In genomic region chr9:34510506-34511159, GRCh38 we compare ENCODE assay signal across 25 cellular contexts. TPM values are rescaled to one million over a fixed set of nuclear protein-coding genes. Genes with fewer than 3 reads are reported as not detected.
DNase-seq lines count a peak whose midpoint lies in the region; ATAC-seq and TF ChIP-seq lines count a peak whose summit lies in the region.
"Had no signal": no experiment of that assay in that cellular context is flagged by ENCODE, and none has a peak within 500 bp of the region (broad histone marks: within the 10 kb centered on the region; RNA-seq: fewer than 3 reads in every experiment).

No MANE protein-coding gene starts in this region.

- H3K27ac Mint-ChIP-seq in neural crest cell (ENCODE audit: unreplicated experiment) (peak overlapping the region; percentile 73), MCF 10A (ENCODE audit: low read depth, unreplicated experiment) (no peak overlapping the region)
- H3K27ac Mint-ChIP-seq: activated CD4-positive, alpha-beta T cell treated with anti-CD3 and anti-CD28 coated beads, Interleukin-2, amount 10 ng/mL, durations not matched to agents 24 days and 14 days; HFFc6; stimulated activated memory B cell treated with anti-CD40 and anti-IgM and Interleukin-4, amounts not matched to agents 10 μg/mL and 1 μg/mL and 100 μg/mL, for 72 hours had no signal

- no peaks in the 10 kb centered on the region for H4K20me1 ChIP-seq in Karpas-422 (ENCODE audit: insufficient read depth, low read depth, low read length)

- no peaks in the 10 kb centered on the region for H3K9me3 ChIP-seq in Karpas-422 (ENCODE audit: low read length)
- H3K9me3 ChIP-seq: A549 had no signal

- H3K27me3 Mint-ChIP-seq in neural crest cell (ENCODE audit: low read depth), result peaks cover 26% of the 10 kb centered on the region
- peaks cover 12% of the 10 kb centered on the region for H3K27me3 Mint-ChIP-seq in MCF 10A (ENCODE audit: insufficient read depth, unreplicated experiment)

- POLR2A ChIA-PET in MCF 10A (lab: Yijun Ruan, JAX), result interaction anchor here (1.2 kb wide), 1 partner anchor 9 kb away, joined by 3 read pairs; no protein-coding TSS in a partner anchor

- no TSS peak for BruUV-seq in MCF 10A (replicated peaks; lab: Mats Ljungman, UMichigan)

- TF ChIP-seq CTCF in neural crest cell (conservative IDR thresholded peaks at IDR 0.05) (no peak), MCF 10A (IDR thresholded peaks at IDR 0.05; ENCODE audit: unreplicated experiment) (no peak)

- peak overlapping the region; percentile 33; the same call in 1 of the 2 replicates for H3K4me3 ChIP-seq in Karpas-422 (ENCODE audit: low read length)
- H3K4me3 ChIP-seq: A549, hepatocyte had no signal

- no peak overlapping the region for H3K4me3 Mint-ChIP-seq in neural crest cell
- H3K4me3 Mint-ChIP-seq in MCF 10A (ENCODE audit: unreplicated experiment), result no peak overlapping the region
- H3K4me3 Mint-ChIP-seq: activated CD4-positive, alpha-beta T cell treated with anti-CD3 and anti-CD28 coated beads, Interleukin-2, amount 10 ng/mL, durations not matched to agents 24 days and 14 days; HFFc6; stimulated activated memory B cell treated with anti-CD40 and anti-IgM and Interleukin-4, amounts not matched to agents 10 μg/mL and 1 μg/mL and 100 μg/mL, for 72 hours had no signal

- peak overlapping the region; percentile 61 for H3K9ac ChIP-seq in Karpas-422 (ENCODE audit: low read length)
- H3K9ac ChIP-seq: parathyroid adenoma had no signal

- H3K9me2 ChIP-seq in Karpas-422 (replicated peaks; ENCODE audit: insufficient read depth, low read length), result no peaks in the 10 kb centered on the region

- intact Hi-C loops in MCF 10A (cut with micrococcal nuclease), result no loop called here

- H3K79me2 ChIP-seq in Karpas-422 (ENCODE audit: low read length), result no peaks in the 10 kb centered on the region
- H3K79me2 ChIP-seq: hepatocyte, parathyroid adenoma had no signal

- peak overlapping the region; percentile 84 for H3K4me2 ChIP-seq in Karpas-422 (ENCODE audit: low read depth, low read length, poor library complexity, severe bottlenecking)
- H3K4me2 ChIP-seq: A549, hepatocyte had no signal

- no peaks in the 10 kb centered on the region for H3K9me3 Mint-ChIP-seq in neural crest cell
- no peaks in the 10 kb centered on the region for H3K9me3 Mint-ChIP-seq in MCF 10A (ENCODE audit: unreplicated experiment)
- H3K9me3 Mint-ChIP-seq: activated CD4-positive, alpha-beta T cell treated with anti-CD3 and anti-CD28 coated beads, Interleukin-2, amount 10 ng/mL, durations not matched to agents 24 days and 14 days; HFFc6; stimulated activated memory B cell treated with anti-CD40 and anti-IgM and Interleukin-4, amounts not matched to agents 10 μg/mL and 1 μg/mL and 100 μg/mL, for 72 hours had no signal

- no peak for ATAC-seq in GM19467 (IDR thresholded peaks at IDR 0.05; ENCODE audit: unreplicated experiment)
- ATAC-seq: A549; foreskin keratinocyte; HepG2; PC-3; stimulated activated memory B cell treated with anti-CD40 and anti-IgM and Interleukin-4, amounts not matched to agents 10 μg/mL and 1 μg/mL and 100 μg/mL, for 72 hours had no signal

- H3K4me1 ChIP-seq in Karpas-422 (ENCODE audit: low read length), result peaks cover 85% of the 10 kb centered on the region
- H3K4me1 ChIP-seq: A549, foreskin keratinocyte, parathyroid adenoma had no signal

- H3K36me3 Mint-ChIP-seq in neural crest cell (ENCODE audit: low read depth), result no peaks in the 10 kb centered on the region
- H3K36me3 Mint-ChIP-seq in MCF 10A (ENCODE audit: insufficient read depth, unreplicated experiment), result peaks cover 10% of the 10 kb centered on the region
- H3K36me3 Mint-ChIP-seq: stimulated activated memory B cell treated with anti-CD40 and anti-IgM and Interleukin-4, amounts not matched to agents 10 μg/mL and 1 μg/mL and 100 μg/mL, for 72 hours had no signal

- DNase-seq in NCI-H2107 treated with DMSO at 0.1 percent for 48 hours (lab: John Stamatoyannopoulos, UW; ENCODE audit: unreplicated experiment), result peak; percentile 8
- no peak for DNase-seq in NCI-H2107 (lab: John Stamatoyannopoulos, UW)
- DNase-seq in Karpas-422, result peak; percentile 92
- no peak for DNase-seq in neural crest cell (ENCODE audit: low read depth, low spot score)
- no peak for DNase-seq in MCF 10A (ENCODE audit: unreplicated experiment)
- no peak for DNase-seq in MV-4-11 (lab: John Stamatoyannopoulos, UW)
- DNase-seq: activated CD4-positive, alpha-beta T cell treated with anti-CD3 and anti-CD28 coated beads, Interleukin-2, amount 10 ng/mL, durations not matched to agents 24 days and 14 days; activated CD8-positive, alpha-beta memory T cell treated with anti-CD3 and anti-CD28 coated beads, Interleukin-2, amount 50 U/mL, for 4 hours; activated naive CD4-positive, alpha-beta T cell; erythroblast; foreskin keratinocyte; HFFc6; NCI-H187; NCI-H82; SIG-M5; T-helper 1 cell had no signal

- H3K27me3 ChIP-seq in Karpas-422 (ENCODE audit: low read length), result no peaks in the 10 kb centered on the region
- H3K27me3 ChIP-seq: hepatocyte had no signal

- H3K4me1 Mint-ChIP-seq in neural crest cell, result peaks cover 27% of the 10 kb centered on the region
- no peaks in the 10 kb centered on the region for H3K4me1 Mint-ChIP-seq in MCF 10A (ENCODE audit: insufficient read depth, unreplicated experiment)
- H3K4me1 Mint-ChIP-seq: activated CD4-positive, alpha-beta T cell treated with anti-CD3 and anti-CD28 coated beads, Interleukin-2, amount 10 ng/mL, durations not matched to agents 24 days and 14 days; stimulated activated memory B cell treated with anti-CD40 and anti-IgM and Interleukin-4, amounts not matched to agents 10 μg/mL and 1 μg/mL and 100 μg/mL, for 72 hours had no signal

- H3K36me3 ChIP-seq in Karpas-422 (ENCODE audit: insufficient read depth, low read length), result no peaks in the 10 kb centered on the region

- CTCF ChIA-PET in MCF 10A (lab: Yijun Ruan, JAX), result interaction anchor here (0.7 to 2.5 kb wide), 5 partner anchors 9 to 106 kb away, joined by 3 to 6 read pairs (median 5); no protein-coding TSS in a partner anchor

- H3K27ac ChIP-seq in Karpas-422 (ENCODE audit: low read length) (peak overlapping the region; percentile 90), angular gyrus (ENCODE audit: low read depth, low read length) (peak overlapping the region; percentile 43)
- H3K27ac ChIP-seq: A549, foreskin keratinocyte, hepatocyte, parathyroid adenoma had no signal

- no peak overlapping the region; the same call in 1 of the 2 replicates for H2AFZ ChIP-seq in Karpas-422 (ENCODE audit: low read length)
- H2AFZ ChIP-seq: hepatocyte, parathyroid adenoma had no signal

RNA-seq across cellular contexts. Expression of gene ENHO, which starts 12.2 kb away (rescaled TPM):
- total RNA-seq in Karpas-422 (2014; rRNA removed; shearing (Covaris generic); ENCODE audit: low replicate concordance), result 14.1 and 16.0 TPM in 2 replicates
- total RNA-seq in neural crest cell (12.0 and 13.2 TPM in 2 replicates), MCF 10A (2022) (not detected in 2 replicates)
- total RNA-seq: activated CD4-positive, alpha-beta T cell treated with anti-CD3 and anti-CD28 coated beads, Interleukin-2, amount 10 ng/mL, durations not matched to agents 24 days and 14 days; foreskin keratinocyte; lung microvascular endothelial cell had no signal

RNA-seq across cellular contexts. Expression of gene DNAI1, which starts 52.0 kb away (rescaled TPM):
- total RNA-seq in Karpas-422 (2014; rRNA removed; shearing (Covaris generic); ENCODE audit: low replicate concordance), result 1.6 and 3.4 TPM in 2 replicates
- 1.5 and 1.9 TPM in 2 replicates for total RNA-seq in neural crest cell
- not detected in 2 replicates for total RNA-seq in MCF 10A (2022)
- total RNA-seq: activated CD4-positive, alpha-beta T cell treated with anti-CD3 and anti-CD28 coated beads, Interleukin-2, amount 10 ng/mL, durations not matched to agents 24 days and 14 days; foreskin keratinocyte; HepG2; HFFc6; lung microvascular endothelial cell; PC-3 had no signal

RNA-seq across cellular contexts. Expression of gene FAM219A, which starts 52.3 kb away (rescaled TPM):
- total RNA-seq in Karpas-422 (2014; rRNA removed; shearing (Covaris generic); ENCODE audit: low replicate concordance), result 3.7 and 4.5 TPM in 2 replicates
- total RNA-seq in neural crest cell (20.6 and 20.9 TPM in 2 replicates), MCF 10A (2022) (19.3 and 20.3 TPM in 2 replicates)

Comparison
In these comparisons a context has a peak if more than half of its experiments do, and no peak if none do; other contexts are left out.
1. DNase-seq: peak in NCI-H2107 treated with DMSO at 0.1 percent for 48 hours (single experiment) and Karpas-422 (single experiment); none in NCI-H2107 (single experiment), neural crest cell (single experiment), MCF 10A (single experiment) and MV-4-11 (single experiment).
2. RNA of gene ENHO, which starts 12.2 kb away (total RNA-seq): 14.1 to 16.0 TPM in Karpas-422 and 12.0 to 13.2 TPM in neural crest cell; not detected in MCF 10A; every median in the first group is over 10 times any median in the second.